Comparison of ENCODE assay signal across 1 cellular context in the genomic region with DNA sequence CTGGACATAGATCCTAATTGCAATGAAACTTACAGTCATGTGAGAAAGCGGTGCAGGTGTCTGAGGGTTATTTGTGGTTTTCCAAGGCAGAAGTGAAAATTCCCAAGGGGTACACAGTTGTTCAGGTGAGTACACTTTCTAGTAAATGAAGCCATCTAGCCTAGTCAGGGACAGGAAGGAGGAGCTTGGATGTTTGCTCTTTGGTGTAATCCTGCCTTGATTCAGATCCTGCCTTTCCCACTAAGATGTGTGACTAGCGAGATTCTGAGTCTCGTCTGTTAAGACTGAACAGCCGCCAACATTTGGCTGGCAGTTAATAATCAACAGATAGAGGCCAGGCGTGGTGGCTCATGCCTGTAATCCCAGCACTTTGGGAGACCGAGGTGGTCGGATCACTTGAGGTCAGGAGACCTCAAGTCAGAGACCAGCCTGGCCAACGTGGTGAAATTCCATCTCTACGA.
TF ChIP-seq lines count a peak whose summit lies in the region.

No MANE protein-coding gene starts in this region.

TF ChIP-seq in GM23338, 12 proteins besides CTCF, POLR2A, EP300 and RAD21 (continued from another document):
- TF ChIP-seq ZNF462 (CRISPR knock-in tag; IDR thresholded peaks at IDR 0.05) (no peak), STAT1 (IDR thresholded peaks at IDR 0.05; ENCODE audit: unreplicated experiment) (no peak)
- TF ChIP-seq, protein P1, sequence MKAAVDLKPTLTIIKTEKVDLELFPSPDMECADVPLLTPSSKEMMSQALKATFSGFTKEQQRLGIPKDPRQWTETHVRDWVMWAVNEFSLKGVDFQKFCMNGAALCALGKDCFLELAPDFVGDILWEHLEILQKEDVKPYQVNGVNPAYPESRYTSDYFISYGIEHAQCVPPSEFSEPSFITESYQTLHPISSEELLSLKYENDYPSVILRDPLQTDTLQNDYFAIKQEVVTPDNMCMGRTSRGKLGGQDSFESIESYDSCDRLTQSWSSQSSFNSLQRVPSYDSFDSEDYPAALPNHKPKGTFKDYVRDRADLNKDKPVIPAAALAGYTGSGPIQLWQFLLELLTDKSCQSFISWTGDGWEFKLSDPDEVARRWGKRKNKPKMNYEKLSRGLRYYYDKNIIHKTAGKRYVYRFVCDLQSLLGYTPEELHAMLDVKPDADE (IDR thresholded peaks at IDR 0.05) = no peak
